ENCODE assay signal across 1 cellular context in the genomic region with DNA sequence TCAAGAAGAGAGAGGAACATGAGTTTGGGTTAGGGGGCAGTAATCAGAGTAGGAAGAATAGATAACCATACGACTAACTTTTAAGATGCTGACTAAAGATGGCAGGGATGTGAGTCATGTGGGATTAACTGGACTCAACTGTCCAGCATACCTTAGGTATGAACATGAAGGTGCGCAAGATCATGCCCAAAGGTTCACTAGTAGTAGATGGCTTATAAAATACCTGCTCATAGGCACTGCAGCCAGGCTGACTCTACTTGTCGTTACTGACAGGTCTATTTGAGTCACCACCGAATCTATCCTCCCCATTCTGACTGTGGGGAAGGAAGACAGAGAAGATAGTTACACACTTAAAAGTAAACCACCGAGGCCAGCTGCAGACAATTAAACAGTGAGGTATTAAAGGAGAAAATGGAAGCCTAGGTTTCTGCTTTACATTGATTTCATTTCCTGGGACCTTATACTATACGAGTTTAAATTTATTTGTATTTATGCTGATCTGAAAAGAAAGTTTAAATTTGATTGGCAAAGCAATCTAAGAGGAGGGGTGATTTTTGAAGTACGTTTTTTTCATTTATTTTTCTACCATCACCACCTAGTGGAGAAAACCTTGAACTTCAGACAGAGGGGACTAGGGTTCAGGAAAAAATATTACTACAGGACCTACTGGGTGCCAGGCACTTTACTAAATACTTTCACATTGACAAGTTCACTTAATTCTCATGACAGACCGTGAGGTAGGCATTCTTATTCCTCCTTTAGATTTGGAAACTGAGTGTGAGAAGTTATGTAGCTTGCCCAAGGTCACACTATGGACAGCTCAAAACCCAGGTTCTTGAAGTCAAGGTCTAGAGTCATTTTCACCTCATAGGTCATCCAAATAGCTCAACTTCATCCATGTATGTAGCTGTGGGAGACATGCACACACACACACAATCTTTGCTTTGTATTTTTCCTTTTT.
TF ChIP-seq lines count a peak whose summit lies in the region.

No MANE protein-coding gene starts in this region.

TF ChIP-seq in SK-N-SH treated with all-trans-retinoic acid at 6 μM for 48 hours, 23 proteins besides CTCF, POLR2A, EP300 and RAD21 (continued from another document):
- TF ChIP-seq, protein P1, sequence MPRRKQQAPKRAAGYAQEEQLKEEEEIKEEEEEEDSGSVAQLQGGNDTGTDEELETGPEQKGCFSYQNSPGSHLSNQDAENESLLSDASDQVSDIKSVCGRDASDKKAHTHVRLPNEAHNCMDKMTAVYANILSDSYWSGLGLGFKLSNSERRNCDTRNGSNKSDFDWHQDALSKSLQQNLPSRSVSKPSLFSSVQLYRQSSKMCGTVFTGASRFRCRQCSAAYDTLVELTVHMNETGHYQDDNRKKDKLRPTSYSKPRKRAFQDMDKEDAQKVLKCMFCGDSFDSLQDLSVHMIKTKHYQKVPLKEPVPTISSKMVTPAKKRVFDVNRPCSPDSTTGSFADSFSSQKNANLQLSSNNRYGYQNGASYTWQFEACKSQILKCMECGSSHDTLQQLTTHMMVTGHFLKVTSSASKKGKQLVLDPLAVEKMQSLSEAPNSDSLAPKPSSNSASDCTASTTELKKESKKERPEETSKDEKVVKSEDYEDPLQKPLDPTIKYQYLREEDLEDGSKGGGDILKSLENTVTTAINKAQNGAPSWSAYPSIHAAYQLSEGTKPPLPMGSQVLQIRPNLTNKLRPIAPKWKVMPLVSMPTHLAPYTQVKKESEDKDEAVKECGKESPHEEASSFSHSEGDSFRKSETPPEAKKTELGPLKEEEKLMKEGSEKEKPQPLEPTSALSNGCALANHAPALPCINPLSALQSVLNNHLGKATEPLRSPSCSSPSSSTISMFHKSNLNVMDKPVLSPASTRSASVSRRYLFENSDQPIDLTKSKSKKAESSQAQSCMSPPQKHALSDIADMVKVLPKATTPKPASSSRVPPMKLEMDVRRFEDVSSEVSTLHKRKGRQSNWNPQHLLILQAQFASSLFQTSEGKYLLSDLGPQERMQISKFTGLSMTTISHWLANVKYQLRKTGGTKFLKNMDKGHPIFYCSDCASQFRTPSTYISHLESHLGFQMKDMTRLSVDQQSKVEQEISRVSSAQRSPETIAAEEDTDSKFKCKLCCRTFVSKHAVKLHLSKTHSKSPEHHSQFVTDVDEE (CRISPR knock-in tag; IDR thresholded peaks at IDR 0.05), result no peak
- TF ChIP-seq SNAI2 (CRISPR knock-in tag; IDR thresholded peaks at IDR 0.05), result no peak
